ENCODE assay signal across 31 cellular contexts in genomic region chr11:46475041-46475925, GRCh38.
DNase-seq lines count a peak whose midpoint lies in the region; ATAC-seq, FAIRE-seq and TF ChIP-seq lines count a peak whose summit lies in the region.
"Had no signal": no experiment of that assay in that cellular context is flagged by ENCODE, and none has a peak within 500 bp of the region (broad histone marks: within the 10 kb centered on the region; RNA-seq: fewer than 3 reads in every experiment).

No MANE protein-coding gene starts in this region.

- H3K4me1 Mint-ChIP-seq in activated T-cell treated with anti-CD3 and anti-CD28 coated beads, Interleukin-2, amount 50 U/mL, for 24 hours (ENCODE audit: low read depth): peaks cover 44% of the 10 kb centered on the region

- H2AFZ ChIP-seq in keratinocyte (ENCODE audit: control insufficient read depth, low read length): no peak overlapping the region

- H3K27me3 Mint-ChIP-seq in activated T-cell treated with anti-CD3 and anti-CD28 coated beads, Interleukin-2, amount 50 U/mL, for 24 hours: no peaks in the 10 kb centered on the region
- H3K27me3 Mint-ChIP-seq: CD4-positive, alpha-beta memory T cell had no signal

- peak overlapping the region; percentile 71 for H3K27ac Mint-ChIP-seq in activated T-cell treated with anti-CD3 and anti-CD28 coated beads, Interleukin-2, amount 50 U/mL, for 24 hours
- H3K27ac Mint-ChIP-seq: activated CD8-positive, alpha-beta T cell treated with anti-CD3 and anti-CD28 coated beads, Interleukin-2, amount 10 ng/mL, durations not matched to agents 7 days and 5 days; endodermal cell had no signal

- H3K27me3 ChIP-seq in keratinocyte (ENCODE audit: control insufficient read depth, extremely low read depth, insufficient read depth, low read length): no peaks in the 10 kb centered on the region
- H3K27me3 ChIP-seq: body of pancreas, suprapubic skin, upper lobe of right lung had no signal

- no peak overlapping the region for H3K4me3 Mint-ChIP-seq in activated T-cell treated with anti-CD3 and anti-CD28 coated beads, Interleukin-2, amount 50 U/mL, for 24 hours
- H3K4me3 Mint-ChIP-seq: activated CD8-positive, alpha-beta T cell treated with anti-CD3 and anti-CD28 coated beads, Interleukin-2, amount 10 ng/mL, durations not matched to agents 7 days and 5 days; CD4-positive, alpha-beta memory T cell; endodermal cell had no signal

- H3K4me2 ChIP-seq in keratinocyte (ENCODE audit: control insufficient read depth, extremely low read depth, insufficient read depth, low read depth, low read length): peak overlapping the region; percentile 64

- H3K9me3 ChIP-seq in SK-N-MC (ENCODE audit: low read depth, low read length): no peaks in the 10 kb centered on the region
- H3K9me3 ChIP-seq in keratinocyte (ENCODE audit: control insufficient read depth, low read depth, low read length): no peaks in the 10 kb centered on the region
- H3K9me3 ChIP-seq: body of pancreas, left ventricle myocardium inferior, suprapubic skin, upper lobe of right lung had no signal

- H3K9ac ChIP-seq in SK-N-MC (ENCODE audit: insufficient read length): no peak overlapping the region
- H3K9ac ChIP-seq in keratinocyte (ENCODE audit: control insufficient read depth, extremely low read depth, insufficient read depth, low read length): no peak overlapping the region

- H4K20me1 ChIP-seq in keratinocyte (ENCODE audit: control insufficient read depth, extremely low read depth, insufficient read depth, low read length): no peaks in the 10 kb centered on the region

- peaks cover 34% of the 10 kb centered on the region for H3K4me1 ChIP-seq in keratinocyte (ENCODE audit: control insufficient read depth, extremely low read depth, insufficient read depth, low read length)
- H3K4me1 ChIP-seq: upper lobe of right lung had no signal

- H3K9me3 Mint-ChIP-seq in activated T-cell treated with anti-CD3 and anti-CD28 coated beads, Interleukin-2, amount 50 U/mL, for 24 hours: no peaks in the 10 kb centered on the region
- H3K9me3 Mint-ChIP-seq: CD4-positive, alpha-beta memory T cell; endodermal cell had no signal

- H3K36me3 Mint-ChIP-seq in activated T-cell treated with anti-CD3 and anti-CD28 coated beads, Interleukin-2, amount 50 U/mL, for 24 hours (ENCODE audit: low read depth): peaks cover 9% of the 10 kb centered on the region

- no peaks in the 10 kb centered on the region for H3K79me2 ChIP-seq in keratinocyte (ENCODE audit: control insufficient read depth, insufficient read depth, low read length)

- no peak for ATAC-seq in HG03469 (IDR thresholded peaks at IDR 0.05; ENCODE audit: unreplicated experiment)
- ATAC-seq in HG03025 (IDR thresholded peaks at IDR 0.05; ENCODE audit: low FRiP score, unreplicated experiment): no peak
- ATAC-seq: activated CD8-positive, alpha-beta T cell treated with anti-CD3 and anti-CD28 coated beads, Interleukin-2, amount 10 ng/mL, durations not matched to agents 7 days and 5 days; body of pancreas; esophagus mucosa; upper lobe of right lung had no signal

- dilution Hi-C loops in keratinocyte (cut with MboI; ENCODE audit: extremely low pct_ligation_motif_present, low sequenced_read_pairs): no loop called here

- H3K9me1 ChIP-seq in keratinocyte (ENCODE audit: control insufficient read depth, extremely low read depth, insufficient read depth, low read length): peaks cover 2% of the 10 kb centered on the region

- no peak for DNase-seq in activated T-cell treated with anti-CD3 and anti-CD28 coated beads, Interleukin-2, amount 50 U/mL, for 24 hours
- DNase-seq in activated T-cell treated with anti-CD3 and anti-CD28 coated beads, Interleukin-2, amount 50 U/mL, for 48 hours: no peak
- DNase-seq in GM12892 (ENCODE audit: insufficient read length) (no peak), SK-N-MC (ENCODE audit: low read depth, low spot score) (peak; percentile 28), keratinocyte (ENCODE audit: low read depth, low spot score) (no peak), NCI-H2196 (lab: John Stamatoyannopoulos, UW; ENCODE audit: unreplicated experiment) (no peak)
- DNase-seq: activated CD4-positive, CD25-positive, alpha-beta regulatory T cell; activated CD8-positive, alpha-beta T cell treated with anti-CD3 and anti-CD28 coated beads, Interleukin-2, amount 10 ng/mL, durations not matched to agents 7 days and 5 days; activated naive CD4-positive, alpha-beta T cell; AML-193; body of pancreas; CD4-positive, alpha-beta memory T cell; cerebellar nuclear complex; dermis blood vessel endothelial cell; endodermal cell; H7; islet precursor cell; left ventricle myocardium inferior; MV-4-11; NCI-H1436 treated with DMSO at 0.1 percent for 48 hours; NCI-H2107; NCI-H82; RPMI8226; small intestine; stimulated activated naive CD4-positive, alpha-beta T cell; upper lobe of right lung had no signal

- H3K36me3 ChIP-seq in SK-N-MC (ENCODE audit: insufficient read depth, low read length): no peaks in the 10 kb centered on the region
- no peaks in the 10 kb centered on the region for H3K36me3 ChIP-seq in keratinocyte (ENCODE audit: control insufficient read depth in 2 of 2, extremely low read depth in 1 of 2, insufficient read depth in 2 of 2, low read length in 2 of 2)
- H3K36me3 ChIP-seq: left ventricle myocardium inferior, suprapubic skin, upper lobe of right lung had no signal

- no peak for TF ChIP-seq POLR2A in GM12892 (IDR thresholded peaks at IDR 0.05; ENCODE audit: low read depth, low read length)

- no peak for TF ChIP-seq CTCF in keratinocyte (optimal IDR thresholded peaks at IDR 0.05 in 1 of 3, IDR thresholded peaks at IDR 0.05 in 1 of 3, conservative IDR thresholded peaks at IDR 0.05 in 1 of 3; ENCODE audit: extremely low read depth in 1 of 3, insufficient read depth in 2 of 3, low read length in 3 of 3)

- peak overlapping the region; percentile 27; the same call in 1 of the 2 replicates for H3K27ac ChIP-seq in SK-N-MC
- H3K27ac ChIP-seq in keratinocyte (ENCODE audit: control insufficient read depth, insufficient read depth, low read length): no peak overlapping the region
- H3K27ac ChIP-seq: body of pancreas, left ventricle myocardium inferior, suprapubic skin, upper lobe of right lung had no signal

- H3K4me3 ChIP-seq in SK-N-MC: no peak overlapping the region
- H3K4me3 ChIP-seq in keratinocyte (ENCODE audit: control insufficient read depth in 2 of 3, extremely low read depth in 1 of 3, insufficient read depth in 2 of 3, low read depth in 1 of 3, low read length in 3 of 3): peak overlapping the region in 1 of 3 experiments; percentile 44
- H3K4me3 ChIP-seq: body of pancreas, left ventricle myocardium inferior, suprapubic skin, upper lobe of right lung had no signal

- peak; percentile 30 for FAIRE-seq in GM12892 (lab: Jason Lieb, UNC)
- FAIRE-seq in keratinocyte (lab: Jason Lieb, UNC): no peak
- FAIRE-seq: small intestine, TTC549 had no signal
